ENCODE assay signal across 8 cellular contexts in the genomic region with DNA sequence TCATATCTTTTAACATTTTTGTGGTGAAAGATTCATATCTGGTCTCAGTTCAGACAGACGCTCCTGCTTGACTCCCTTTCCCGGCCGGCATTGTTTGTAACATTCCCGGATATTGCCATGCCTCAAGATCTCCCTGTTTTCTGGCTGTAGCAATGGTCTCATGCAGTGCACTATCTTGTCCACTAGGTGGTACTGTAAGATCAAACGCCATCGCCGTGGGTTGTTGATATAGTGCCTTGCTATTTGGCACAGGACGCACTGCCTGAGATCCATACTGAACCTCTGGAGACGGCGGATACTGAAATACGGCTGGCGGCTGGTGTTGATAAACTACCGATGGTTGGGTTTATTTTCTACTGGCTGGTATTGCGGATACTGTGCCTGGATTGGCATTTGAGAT.
DNase-seq lines count a peak whose midpoint lies in the region; ATAC-seq, FAIRE-seq and TF ChIP-seq lines count a peak whose summit lies in the region.
"Not testable (repeated sequence)": the region's sequence is repeated elsewhere in the genome, so short reads cannot be mapped to it uniquely, and the experiment has no call there.

No MANE protein-coding gene starts in this region.

- not testable (repeated sequence) for H3K4ac ChIP-seq in H9 (ENCODE audit: low read depth, low read length)

- H3K27me3 ChIP-seq in H9 (ENCODE audit: insufficient read depth, low read length); SK-N-SH (ENCODE audit: insufficient read depth); K562 (ENCODE audit: control insufficient read depth in 2 of 2, insufficient read depth in 2 of 2, low read length in 2 of 2); esophagus muscularis mucosa; right lobe of liver; pancreas; thyroid gland: not testable (repeated sequence)

- not testable (repeated sequence) for H4K8ac ChIP-seq in H9 (replicated peaks; ENCODE audit: insufficient read length, low read depth, low read length)

- BruUV-seq in K562 (replicated peaks; lab: Mats Ljungman, UMichigan), result not testable (repeated sequence)

- H3K23ac ChIP-seq in H9 (ENCODE audit: insufficient read length, low read depth, low read length), result not testable (repeated sequence)

- H3K9ac ChIP-seq in H9 (ENCODE audit: extremely low read depth, insufficient read length, low read length); SK-N-SH; K562 (ENCODE audit: insufficient read depth in 1 of 2, low read depth in 2 of 2, low read length in 2 of 2): not testable (repeated sequence)

- TF ChIP-seq RAD21 in SK-N-SH (IDR thresholded peaks at IDR 0.05; ENCODE audit: low read length), result peak; percentile 5; the same call in 1 of the 2 replicates
- TF ChIP-seq RAD21 in K562 (CRISPR knock-in tag; conservative IDR thresholded peaks at IDR 0.05 in 1 of 2, IDR thresholded peaks at IDR 0.05 in 1 of 2), result not testable (repeated sequence)

- not testable (repeated sequence) for H3K4me2 ChIP-seq in H9 (ENCODE audit: insufficient read depth, insufficient read length, low read length); SK-N-SH; K562 (ENCODE audit: insufficient read depth, low read length)

- intact Hi-C loops in K562 (cut with micrococcal nuclease), result loop anchor here (10.0 kb wide), 1 partner anchor 110 kb away; no protein-coding TSS in a partner anchor
- intact Hi-C loops in esophagus muscularis mucosa (cut with DNase I); right lobe of liver (cut with DNase I); pancreas (cut with DNase I); thyroid gland (cut with DNase I): not testable (repeated sequence)

- in situ Hi-C loops in K562 (cut with MboI), result not testable (repeated sequence)

- peak; percentile 6 for FAIRE-seq in K562 (lab: Jason Lieb, UNC)
- not testable (repeated sequence) for FAIRE-seq in pancreas (lab: Jason Lieb, UNC)

- not testable (repeated sequence) for H2BK5ac ChIP-seq in H9 (ENCODE audit: insufficient read length, low read length)

- not testable (repeated sequence) for H3T11ph ChIP-seq in H9 (ENCODE audit: low read length)

- H3K27ac Mint-ChIP-seq in H9, result not testable (repeated sequence)

- H3K36me3 ChIP-seq in SK-N-SH (replicated peaks in 1 of 2; ENCODE audit: control insufficient read depth in 1 of 2, insufficient read depth in 2 of 2, low read length in 1 of 2); K562 (ENCODE audit: control insufficient read depth, insufficient read depth, low read length); esophagus muscularis mucosa; right lobe of liver; pancreas; thyroid gland: not testable (repeated sequence)

- not testable (repeated sequence) for H3K9me3 ChIP-seq in H9 (ENCODE audit: control insufficient read depth, low read depth, low read length); SK-N-SH; K562 (replicated peaks; ENCODE audit: control insufficient read depth, insufficient read depth, low read depth, low read length); esophagus muscularis mucosa; right lobe of liver; pancreas; thyroid gland

- H3K4me3 ChIP-seq in SK-N-SH (ENCODE audit: low read depth in 2 of 2, low read length in 1 of 2); K562; esophagus muscularis mucosa; right lobe of liver; pancreas; thyroid gland (replicated peaks in 1 of 3): not testable (repeated sequence)

- not testable (repeated sequence) for H2BK20ac ChIP-seq in H9 (ENCODE audit: low read depth, low read length, poor library complexity, severe bottlenecking)

- H2BK12ac ChIP-seq in H9 (ENCODE audit: insufficient read length, low read depth, low read length), result not testable (repeated sequence)

- TF ChIP-seq POLR2A in K562 (conservative IDR thresholded peaks at IDR 0.05); esophagus muscularis mucosa (IDR thresholded peaks at IDR 0.05; ENCODE audit: low read depth); right lobe of liver (IDR thresholded peaks at IDR 0.05); thyroid gland (IDR thresholded peaks at IDR 0.05): not testable (repeated sequence)

- CTCF ChIA-PET in SK-N-SH (lab: Yijun Ruan, JAX); K562 (lab: Yijun Ruan, JAX; ENCODE audit: low intra/inter-chr PET ratio): not testable (repeated sequence)

- H4K91ac ChIP-seq in H9 (ENCODE audit: insufficient read length, low read depth, low read length), result not testable (repeated sequence)

- TF ChIP-seq CTCF in 22Rv1 (IDR thresholded peaks at IDR 0.05) (peak; percentile 53), H9 (conservative IDR thresholded peaks at IDR 0.05) (peak; percentile 51; the same call in 2 of the 3 replicates), SK-N-SH (IDR thresholded peaks at IDR 0.05) (peak; percentile 53), esophagus muscularis mucosa (IDR thresholded peaks at IDR 0.05) (peak; percentile 40 to 67 (median 47)), right lobe of liver (IDR thresholded peaks at IDR 0.05) (peak; percentile 33 to 60 (median 41)), pancreas (IDR thresholded peaks at IDR 0.05) (peak; percentile 14 to 34 (median 24)), thyroid gland (IDR thresholded peaks at IDR 0.05) (peak in 5 of 6 experiments; percentile 29 to 73 (median 55))
- not testable (repeated sequence) for TF ChIP-seq CTCF in K562 (IDR thresholded peaks at IDR 0.05 in 2 of 3, conservative IDR thresholded peaks at IDR 0.05 in 1 of 3; ENCODE audit: insufficient read depth in 2 of 3, low read depth in 1 of 3, low read length in 3 of 3)

- not testable (repeated sequence) for DNase-seq in H9; SK-N-SH; K562 (ENCODE audit: extremely low read depth in 1 of 4, low spot score in 3 of 4); esophagus muscularis mucosa (ENCODE audit: extremely low spot score); right lobe of liver
- DNase-seq in pancreas (peak in 1 of 6 donors; percentile 17), thyroid gland (peak; percentile 24 to 36)

- H3K23me2 ChIP-seq in H9 (ENCODE audit: insufficient read length, low read depth, low read length, poor library complexity, severe bottlenecking), result not testable (repeated sequence)

- H3K4me3 Mint-ChIP-seq in H9, result not testable (repeated sequence)

- not testable (repeated sequence) for H3K79me1 ChIP-seq in H9 (ENCODE audit: insufficient read depth, low read depth, low read length, poor library complexity, severe bottlenecking)

- H3K14ac ChIP-seq in H9 (ENCODE audit: insufficient read depth, low read length), result not testable (repeated sequence)

- POLR2A ChIA-PET in SK-N-SH (lab: Yijun Ruan, JAX); K562 (lab: Yijun Ruan, JAX): not testable (repeated sequence)

- H3K27ac ChIP-seq in 22Rv1; H9 (ENCODE audit: insufficient read length, low read depth, low read length); SK-N-SH (ENCODE audit: low read depth in 2 of 2, low read length in 1 of 2); K562 (ENCODE audit: extremely low read depth, low read depth, low read length); esophagus muscularis mucosa (replicated peaks in 1 of 4); right lobe of liver; pancreas; thyroid gland: not testable (repeated sequence)

- not testable (repeated sequence) for H3K36me3 Mint-ChIP-seq in H9 (ENCODE audit: insufficient read depth in 1 of 3, low read depth in 3 of 3)

- WGBS in H9 (ENCODE audit: extremely low coverage, insufficient read length, low lambda C conversion rate), result no CpG with 5 or more reads among the region's 14 CpGs
- WGBS in SK-N-SH (ENCODE audit: low lambda C conversion rate), result under 1% methylated on average over 5 of the region's 14 CpGs
- WGBS in K562 (ENCODE audit: insufficient coverage, low coverage, missing lambda C conversion rate), result 2% methylated on average over 10 of the region's 14 CpGs
- 3% methylated on average over 4 of the region's 14 CpGs for WGBS in esophagus muscularis mucosa
- 0% methylated on average over 10 of the region's 14 CpGs for WGBS in right lobe of liver (ENCODE audit: insufficient coverage, low coverage, low lambda C conversion rate, missing lambda C conversion rate)
- 1 to 4% methylated on average over 8 to 13 of the region's 14 CpGs for WGBS in pancreas, 2 donors
- WGBS in thyroid gland, 2 donors, result 0% methylated on average over 7 to 10 of the region's 14 CpGs

- H3K4me1 ChIP-seq in H9 (ENCODE audit: insufficient read depth, low read length); SK-N-SH (ENCODE audit: control insufficient read depth in 1 of 2, insufficient read depth in 2 of 2, low read depth in 1 of 2, low read length in 1 of 2); K562 (replicated peaks in 1 of 2; ENCODE audit: control insufficient read depth in 2 of 2, insufficient read depth in 2 of 2, low read length in 2 of 2); esophagus muscularis mucosa; right lobe of liver; pancreas; thyroid gland: not testable (repeated sequence)

- H2BK15ac ChIP-seq in H9 (ENCODE audit: low read depth, low read length), result not testable (repeated sequence)

- peaks cover 15 to 27% of the 10 kb centered on the region in 2 experiments for H3K4me1 Mint-ChIP-seq in H9

- not testable (repeated sequence) for H3K18ac ChIP-seq in H9 (ENCODE audit: insufficient read length, low read depth, low read length)

- not testable (repeated sequence) for H3K9me1 ChIP-seq in K562 (ENCODE audit: control insufficient read depth, insufficient read depth, low read length)

- not testable (repeated sequence) for ATAC-seq in K562, right lobe of liver, pancreas

- H3K56ac ChIP-seq in H9 (ENCODE audit: insufficient read length, low read depth, low read length), result not testable (repeated sequence)

- not testable (repeated sequence) for TF ChIP-seq EP300 in SK-N-SH (IDR thresholded peaks at IDR 0.05; ENCODE audit: borderline replicate concordance in 1 of 2, low read depth in 1 of 2, low read length in 1 of 2); K562 (IDR thresholded peaks at IDR 0.05; ENCODE audit: low read length); esophagus muscularis mucosa (IDR thresholded peaks at IDR 0.05)

- H3K27me3 Mint-ChIP-seq in H9 (ENCODE audit: low read depth), result not testable (repeated sequence)

- H4K20me1 ChIP-seq in H9 (ENCODE audit: control insufficient read depth, insufficient read depth, insufficient read length); SK-N-SH (ENCODE audit: insufficient read depth); K562 (replicated peaks; ENCODE audit: control insufficient read depth, insufficient read depth, low read length): not testable (repeated sequence)

- H3K9me2 ChIP-seq in SK-N-SH, result not testable (repeated sequence)

- H2AK5ac ChIP-seq in H9 (ENCODE audit: insufficient read length, low read length), result not testable (repeated sequence)

- not testable (repeated sequence) for H3F3A ChIP-seq in SK-N-SH (replicated peaks; ENCODE audit: insufficient read depth)

- not testable (repeated sequence) for H4K5ac ChIP-seq in H9 (ENCODE audit: insufficient read length, low read depth, low read length)

- not testable (repeated sequence) for H3K79me2 ChIP-seq in H9 (ENCODE audit: insufficient read depth, low read length); SK-N-SH (ENCODE audit: insufficient read depth); K562 (ENCODE audit: control insufficient read depth, insufficient read depth, low read length)

- H3K9me3 Mint-ChIP-seq in H9, result not testable (repeated sequence)

- H2AFZ ChIP-seq in H9 (ENCODE audit: low read length); SK-N-SH (ENCODE audit: low read depth); K562 (ENCODE audit: low read depth, low read length): not testable (repeated sequence)

- H2BK120ac ChIP-seq in H9 (ENCODE audit: low read depth, low read length, poor library complexity, severe bottlenecking), result not testable (repeated sequence)
